8 cellular contexts compared by ENCODE assay signal in the genomic region with DNA sequence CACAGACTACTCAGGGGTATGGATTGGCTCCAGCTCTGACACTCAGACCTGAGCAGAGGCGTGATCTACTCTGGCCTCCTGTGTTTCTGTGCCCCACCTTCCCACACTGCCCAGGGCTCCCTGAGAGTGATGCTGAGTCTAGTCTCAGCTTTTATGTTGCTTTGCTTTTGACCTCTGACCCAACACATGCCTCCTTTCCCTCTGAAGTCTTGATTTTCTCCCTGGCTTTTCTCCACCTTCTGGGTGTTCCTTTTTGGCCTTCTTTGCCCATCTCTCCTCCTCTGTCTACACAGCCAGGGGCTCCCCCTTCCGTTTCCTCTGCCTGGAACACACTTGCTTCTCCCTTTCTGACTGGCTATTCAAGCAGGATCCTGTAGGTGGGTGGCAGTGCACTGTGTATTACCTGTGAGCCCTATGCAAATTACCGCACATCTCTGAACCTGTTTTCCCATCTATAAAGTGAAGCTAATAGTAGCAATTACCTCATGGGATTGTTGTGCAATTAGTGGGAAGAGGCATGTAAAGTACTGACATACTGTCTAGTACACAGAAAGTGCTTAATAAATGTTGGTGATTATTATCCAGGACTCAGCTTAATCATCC. TPM values are rescaled to one million over a fixed set of nuclear protein-coding genes. Genes with fewer than 3 reads are reported as not detected.
A peak's percentile ranks its signal among the peaks of the same experiment; 100 is the strongest.
DNase-seq lines count a peak whose midpoint lies in the region; ATAC-seq, FAIRE-seq and TF ChIP-seq lines count a peak whose summit lies in the region.

No MANE protein-coding gene starts in this region.

- intact Hi-C loops in endothelial cell of umbilical vein (cut with micrococcal nuclease) (loop anchor here (1.0 to 2.0 kb wide), 2 partner anchors 27 to 34 kb away; no protein-coding TSS in a partner anchor), sigmoid colon (cut with DNase I) (loop anchor here (1.0 kb wide), 1 partner anchor 34 kb away; no protein-coding TSS in a partner anchor)

- H3K4me2 ChIP-seq in OCI-LY3 (ENCODE audit: low read length): peak overlapping the region; percentile 92
- H3K4me2 ChIP-seq in endothelial cell of umbilical vein (ENCODE audit: insufficient read depth, low read length): no peak overlapping the region

- TF ChIP-seq CTCF in GM12875 (IDR thresholded peaks at IDR 0.05; ENCODE audit: borderline replicate concordance, insufficient read depth, low read depth, low read length) (0 out of 2 replicates have a peak, but pooled peaks have one; percentile 1), OCI-LY3 (IDR thresholded peaks at IDR 0.05; ENCODE audit: low read depth, low read length) (no peak), endothelial cell of umbilical vein (IDR thresholded peaks at IDR 0.05; ENCODE audit: extremely low read depth in 1 of 2, insufficient read depth in 1 of 2, low read depth in 1 of 2, low read length in 2 of 2) (no peak), sigmoid colon (IDR thresholded peaks at IDR 0.05) (no peak)

- DNase-seq in endothelial cell of umbilical vein (ENCODE audit: low read depth, low spot score): no peak
- DNase-seq in sigmoid colon: no peak
- no peak for DNase-seq in activated gamma-delta T cell (lab: John Stamatoyannopoulos, UW)
- no peak for DNase-seq in dermis blood vessel endothelial cell

- no peaks in the 10 kb centered on the region for H3K36me3 ChIP-seq in OCI-LY3 (replicated peaks; ENCODE audit: low read depth, low read length)
- H3K36me3 ChIP-seq in endothelial cell of umbilical vein (ENCODE audit: control insufficient read depth in 2 of 2, extremely low read depth in 1 of 2, insufficient read depth in 2 of 2, low read length in 2 of 2): peaks cover 0 to 3% of the 10 kb centered on the region in 2 experiments
- no peaks in the 10 kb centered on the region for H3K36me3 ChIP-seq in sigmoid colon

- no TSS peak for BruUV-seq in endothelial cell of umbilical vein (replicated peaks; lab: Mats Ljungman, UMichigan)

- H3K79me2 ChIP-seq in OCI-LY3 (ENCODE audit: low read length): no peaks in the 10 kb centered on the region
- no peaks in the 10 kb centered on the region for H3K79me2 ChIP-seq in endothelial cell of umbilical vein (ENCODE audit: control insufficient read depth, insufficient read depth, low read length)

- dilution Hi-C loops in endothelial cell of umbilical vein (cut with MboI; ENCODE audit: extremely low pct_ligation_motif_present, low sequenced_read_pairs): no loop called here

- no peak for TF ChIP-seq POLR2A in endothelial cell of umbilical vein (IDR thresholded peaks at IDR 0.05; ENCODE audit: low read depth, low read length)
- TF ChIP-seq POLR2A in sigmoid colon (IDR thresholded peaks at IDR 0.05): no peak

- H3K4me1 ChIP-seq in OCI-LY3 (ENCODE audit: low read length) (peaks cover 32% of the 10 kb centered on the region), endothelial cell of umbilical vein (ENCODE audit: control insufficient read depth, extremely low read depth, insufficient read depth, low read length) (peaks cover 29% of the 10 kb centered on the region), sigmoid colon (peaks cover 0 to 32% (median 14%) of the 10 kb centered on the region in 4 donors)

- no peak overlapping the region for H3K9ac ChIP-seq in OCI-LY3 (ENCODE audit: low read length)
- no peak overlapping the region for H3K9ac ChIP-seq in endothelial cell of umbilical vein (replicated peaks; ENCODE audit: extremely low read depth, insufficient read depth, low read length)

- FAIRE-seq in endothelial cell of umbilical vein (lab: Jason Lieb, UNC): peak; percentile 48

- no peak overlapping the region for H3K27ac ChIP-seq in OCI-LY3 (ENCODE audit: low read length)
- peak overlapping the region; percentile 92 for H3K27ac ChIP-seq in endothelial cell of umbilical vein (ENCODE audit: insufficient read depth, low read depth, low read length)
- H3K27ac ChIP-seq in sigmoid colon: peak overlapping the region; percentile 64 to 84 (median 75)

- ATAC-seq in HG02885 (IDR thresholded peaks at IDR 0.05; ENCODE audit: poor library complexity, unreplicated experiment): no peak
- no peak for ATAC-seq in GM21381 (IDR thresholded peaks at IDR 0.05; ENCODE audit: unreplicated experiment)

- WGBS in sigmoid colon, 2 donors: 82 to 83% methylated on average over 3 of the region's 3 CpGs

- H3K9me1 ChIP-seq in endothelial cell of umbilical vein (replicated peaks; ENCODE audit: control insufficient read depth, extremely low read depth, insufficient read depth, low read length): no peaks in the 10 kb centered on the region

- no peaks in the 10 kb centered on the region for H3K9me3 ChIP-seq in OCI-LY3 (ENCODE audit: insufficient read depth, low read length)
- no peaks in the 10 kb centered on the region for H3K9me3 ChIP-seq in endothelial cell of umbilical vein (replicated peaks; ENCODE audit: control insufficient read depth, insufficient read depth, low read length)
- no peaks in the 10 kb centered on the region for H3K9me3 ChIP-seq in sigmoid colon

- no peak overlapping the region for H2AFZ ChIP-seq in OCI-LY3 (ENCODE audit: low read depth, low read length)
- H2AFZ ChIP-seq in endothelial cell of umbilical vein (ENCODE audit: low read depth, low read length): no peak overlapping the region

- CTCF ChIA-PET in endothelial cell of umbilical vein (lab: Charles Lee): interaction anchor here (0.7 to 21.0 kb wide), 11 partner anchors 12 to 224 kb away, joined by 3 to 627 read pairs (median 7); a partner anchor contains a TSS

- H3K27me3 ChIP-seq in OCI-LY3 (ENCODE audit: low read depth, low read length) (peaks cover 27% of the 10 kb centered on the region), endothelial cell of umbilical vein (ENCODE audit: control insufficient read depth in 2 of 2, insufficient read depth in 2 of 2, low read length in 2 of 2) (no peaks in the 10 kb centered on the region), sigmoid colon (no peaks in the 10 kb centered on the region)

- peaks cover 6% of the 10 kb centered on the region for H4K20me1 ChIP-seq in OCI-LY3 (ENCODE audit: insufficient read depth, low read length)
- no peaks in the 10 kb centered on the region for H4K20me1 ChIP-seq in endothelial cell of umbilical vein (replicated peaks; ENCODE audit: control insufficient read depth, extremely low read depth, insufficient read depth, low read length)

- TF ChIP-seq EP300 in sigmoid colon (IDR thresholded peaks at IDR 0.05): no peak

- H3K4me3 ChIP-seq in GM12875 (ENCODE audit: low read depth, low read length): no peak overlapping the region
- H3K4me3 ChIP-seq in OCI-LY3 (ENCODE audit: low read length): no peak overlapping the region; the same call in 1 of the 2 replicates
- H3K4me3 ChIP-seq in endothelial cell of umbilical vein (replicated peaks in 1 of 3; ENCODE audit: insufficient read depth in 1 of 3, low read depth in 1 of 3, low read length in 3 of 3): no peak overlapping the region
- no peak overlapping the region for H3K4me3 ChIP-seq in sigmoid colon

- POLR2A ChIA-PET in endothelial cell of umbilical vein (lab: Charles Lee): no interaction called here

RNA-seq across cellular contexts. Expression of a gene that starts 13.7 kb away (rescaled TPM):
- total RNA-seq in endothelial cell of umbilical vein: 23.6 and 26.6 TPM in 2 replicates
- polyA plus RNA-seq in endothelial cell of umbilical vein: 20.2 and 22.0 TPM in 2 replicates
- polyA plus RNA-seq in endothelial cell of umbilical vein (2011; cell fraction: cytosol; rRNA removed): 14.0 and 16.6 TPM in 2 replicates
- polyA plus RNA-seq in endothelial cell of umbilical vein (2011; cell fraction: nucleus; rRNA removed): 17.9 and 22.9 TPM in 2 replicates
- 14.7 and 16.6 TPM in 2 replicates for polyA plus RNA-seq in endothelial cell of umbilical vein (2012)
- polyA minus RNA-seq in endothelial cell of umbilical vein: 26.8 and 30.9 TPM in 2 replicates
- 3.7 TPM for polyA minus RNA-seq in endothelial cell of umbilical vein (2011; cell fraction: cytosol; rRNA and poly(A)+ RNA removed)
- 10.9 and 12.6 TPM in 2 replicates for polyA minus RNA-seq in endothelial cell of umbilical vein (2011; cell fraction: nucleus; rRNA and poly(A)+ RNA removed)
- under 1 TPM; 0.27 to 0.36 (median 0.30) TPM for total RNA-seq in sigmoid colon
- 1 to 10 TPM in 1 of 3 donors, under 1 TPM in 2; 0.23 to 1.5 (median 0.60) TPM for polyA plus RNA-seq in sigmoid colon
- total RNA-seq in dermis blood vessel endothelial cell: 4.8 and 8.8 TPM in 2 replicates

RNA-seq across cellular contexts. Expression of a gene that starts 18.5 kb away (rescaled TPM):
- 715 and 742 TPM in 2 replicates for total RNA-seq in endothelial cell of umbilical vein
- polyA plus RNA-seq in endothelial cell of umbilical vein: 371 and 461 TPM in 2 replicates
- polyA plus RNA-seq in endothelial cell of umbilical vein (2011; cell fraction: cytosol; rRNA removed): 321 and 340 TPM in 2 replicates
- 623 and 650 TPM in 2 replicates for polyA plus RNA-seq in endothelial cell of umbilical vein (2011; cell fraction: nucleus; rRNA removed)
- polyA plus RNA-seq in endothelial cell of umbilical vein (2012): 280 and 286 TPM in 2 replicates
- polyA minus RNA-seq in endothelial cell of umbilical vein: 205 and 294 TPM in 2 replicates
- 389 TPM for polyA minus RNA-seq in endothelial cell of umbilical vein (2011; cell fraction: cytosol; rRNA and poly(A)+ RNA removed)
- polyA minus RNA-seq in endothelial cell of umbilical vein (2011; cell fraction: nucleus; rRNA and poly(A)+ RNA removed): 132 and 240 TPM in 2 replicates
- 100 to 1,000 TPM; 129 to 241 (median 196) TPM for total RNA-seq in sigmoid colon
- 100 to 1,000 TPM; 108 to 229 (median 142) TPM for polyA plus RNA-seq in sigmoid colon
- total RNA-seq in dermis blood vessel endothelial cell: 502 and 945 TPM in 2 replicates

RNA-seq across cellular contexts. Expression of a gene that starts 35.0 kb away (rescaled TPM):
- total RNA-seq in endothelial cell of umbilical vein: not detected in 2 replicates
- not detected in 2 replicates for polyA plus RNA-seq in endothelial cell of umbilical vein
- polyA plus RNA-seq in endothelial cell of umbilical vein (2011; cell fraction: cytosol; rRNA removed): not detected in 2 replicates
- not detected in 2 replicates for polyA plus RNA-seq in endothelial cell of umbilical vein (2011; cell fraction: nucleus; rRNA removed)
- polyA plus RNA-seq in endothelial cell of umbilical vein (2012): not detected in 2 replicates
- 0.53 TPM in 1 of 2 replicates, not detected in the other for polyA minus RNA-seq in endothelial cell of umbilical vein
- polyA minus RNA-seq in endothelial cell of umbilical vein (2011; cell fraction: cytosol; rRNA and poly(A)+ RNA removed): not detected
- not detected in 2 replicates for polyA minus RNA-seq in endothelial cell of umbilical vein (2011; cell fraction: nucleus; rRNA and poly(A)+ RNA removed)
- not detected for total RNA-seq in sigmoid colon
- 100 to 1,000 TPM; 187 to 237 (median 201) TPM for polyA plus RNA-seq in sigmoid colon
- not detected in 2 replicates for total RNA-seq in dermis blood vessel endothelial cell

RNA-seq across cellular contexts. Expression of a gene that starts 41.4 kb away (rescaled TPM):
- 77.7 and 80.3 TPM in 2 replicates for total RNA-seq in endothelial cell of umbilical vein
- 136 and 145 TPM in 2 replicates for polyA plus RNA-seq in endothelial cell of umbilical vein
- 127 and 134 TPM in 2 replicates for polyA plus RNA-seq in endothelial cell of umbilical vein (2011; cell fraction: cytosol; rRNA removed)
- 26.3 and 33.6 TPM in 2 replicates for polyA plus RNA-seq in endothelial cell of umbilical vein (2011; cell fraction: nucleus; rRNA removed)
- polyA plus RNA-seq in endothelial cell of umbilical vein (2012): 80.8 and 89.4 TPM in 2 replicates
- polyA minus RNA-seq in endothelial cell of umbilical vein: 34.9 and 36.8 TPM in 2 replicates
- polyA minus RNA-seq in endothelial cell of umbilical vein (2011; cell fraction: cytosol; rRNA and poly(A)+ RNA removed): 31.1 TPM
- polyA minus RNA-seq in endothelial cell of umbilical vein (2011; cell fraction: nucleus; rRNA and poly(A)+ RNA removed): 5.2 and 7.0 TPM in 2 replicates
- 10 to 100 TPM; 55.4 to 86.4 (median 71.3) TPM for total RNA-seq in sigmoid colon
- 100 to 1,000 TPM; 142 to 245 (median 199) TPM for polyA plus RNA-seq in sigmoid colon
- total RNA-seq in dermis blood vessel endothelial cell: 69.3 and 103 TPM in 2 replicates

RNA-seq across cellular contexts. Expression of a gene that starts 42.4 kb away (rescaled TPM):
- total RNA-seq in endothelial cell of umbilical vein: 48.1 and 50.8 TPM in 2 replicates
- 50.5 and 53.6 TPM in 2 replicates for polyA plus RNA-seq in endothelial cell of umbilical vein
- 35.4 and 37.2 TPM in 2 replicates for polyA plus RNA-seq in endothelial cell of umbilical vein (2011; cell fraction: cytosol; rRNA removed)
- 69.3 and 71.6 TPM in 2 replicates for polyA plus RNA-seq in endothelial cell of umbilical vein (2011; cell fraction: nucleus; rRNA removed)
- polyA plus RNA-seq in endothelial cell of umbilical vein (2012): 33.9 and 41.1 TPM in 2 replicates
- polyA minus RNA-seq in endothelial cell of umbilical vein: 56.5 and 63.4 TPM in 2 replicates
- 33.5 TPM for polyA minus RNA-seq in endothelial cell of umbilical vein (2011; cell fraction: cytosol; rRNA and poly(A)+ RNA removed)
- 22.3 and 29.8 TPM in 2 replicates for polyA minus RNA-seq in endothelial cell of umbilical vein (2011; cell fraction: nucleus; rRNA and poly(A)+ RNA removed)
- 10 to 100 TPM; 13.9 to 23.6 (median 19.8) TPM for total RNA-seq in sigmoid colon
- 10 to 100 TPM; 11.4 to 21.5 (median 14.8) TPM for polyA plus RNA-seq in sigmoid colon
- 16.3 and 23.4 TPM in 2 replicates for total RNA-seq in dermis blood vessel endothelial cell
